ENCODE assay signal across 29 cellular contexts in the genomic region with DNA sequence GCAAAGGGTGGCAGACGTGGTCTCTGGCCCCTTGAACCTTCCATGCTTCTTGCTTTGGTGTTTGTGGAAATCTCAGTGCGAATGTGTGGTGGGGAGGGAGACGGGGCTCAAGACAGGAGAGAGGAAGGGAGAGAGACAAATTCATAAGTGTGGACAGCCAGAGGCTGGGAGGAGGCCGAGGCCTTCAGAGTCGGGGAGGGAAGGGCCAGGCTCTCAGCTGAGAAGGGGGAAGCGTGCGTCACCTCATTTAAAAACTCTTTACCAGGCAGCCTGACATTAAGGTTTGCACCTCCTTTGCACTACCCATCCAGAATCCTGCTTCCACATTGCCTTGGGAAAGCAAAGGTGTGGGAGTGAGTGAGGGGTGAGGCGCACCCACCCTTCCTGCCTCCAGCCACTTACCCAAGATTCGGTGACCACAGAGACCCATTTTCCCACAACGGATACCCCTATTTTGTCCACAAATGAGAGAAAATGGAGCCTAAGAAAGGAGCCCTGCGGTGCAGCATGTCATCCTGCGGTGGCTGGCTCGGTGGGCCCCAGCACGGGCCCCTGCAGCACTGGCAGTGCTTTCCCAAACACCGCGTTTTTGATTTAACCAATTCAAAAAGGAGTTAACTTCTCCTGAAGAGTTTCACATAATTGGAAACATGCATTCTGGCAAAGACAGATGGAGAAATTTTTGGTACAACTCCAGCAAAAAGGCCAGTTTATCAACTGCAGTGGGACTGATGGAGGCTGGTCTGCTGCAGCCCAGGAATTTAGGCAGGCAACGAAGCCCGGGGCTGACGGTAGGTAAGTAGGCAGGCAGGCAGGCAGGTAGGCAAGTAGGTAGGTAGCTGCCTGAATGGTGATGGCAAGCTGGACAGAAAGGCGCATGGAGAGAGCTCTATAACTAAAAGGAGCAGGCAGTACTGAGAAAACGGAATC.
DNase-seq lines count a peak whose midpoint lies in the region; ATAC-seq and TF ChIP-seq lines count a peak whose summit lies in the region.
"Had no signal": no experiment of that assay in that cellular context is flagged by ENCODE, and none has a peak within 500 bp of the region (broad histone marks: within the 10 kb centered on the region; RNA-seq: fewer than 3 reads in every experiment).

No MANE protein-coding gene starts in this region.

- H3K9ac ChIP-seq in adipocyte (ENCODE audit: low read length): peak overlapping the region; percentile 55
- H3K9ac ChIP-seq: parathyroid adenoma had no signal

- no peak overlapping the region for H3K27ac ChIP-seq in A673 (ENCODE audit: low read depth, low read length, poor library complexity, severe bottlenecking)
- H3K27ac ChIP-seq: dorsolateral prefrontal cortex, parathyroid adenoma, spleen had no signal

- no peak overlapping the region for H3K4me3 Mint-ChIP-seq in nephron progenitor cell
- H3K4me3 Mint-ChIP-seq: activated CD4-positive, alpha-beta memory T cell treated with anti-CD3 and anti-CD28 coated beads for 36 hours; CD8-positive, alpha-beta memory T cell; immature natural killer cell; naive thymus-derived CD4-positive, alpha-beta T cell had no signal

- H3K4me1 Mint-ChIP-seq in nephron progenitor cell: no peaks in the 10 kb centered on the region
- H3K4me1 Mint-ChIP-seq: CD8-positive, alpha-beta memory T cell; naive thymus-derived CD4-positive, alpha-beta T cell had no signal

- no peaks in the 10 kb centered on the region for H3K36me3 Mint-ChIP-seq in nephron progenitor cell (ENCODE audit: low read depth)
- H3K36me3 Mint-ChIP-seq: activated CD4-positive, alpha-beta memory T cell treated with anti-CD3 and anti-CD28 coated beads for 36 hours; activated naive CD4-positive, alpha-beta T cell treated with anti-CD3 and anti-CD28 coated beads, Interleukin-2, amount 50 U/mL, for 72 hours; CD8-positive, alpha-beta memory T cell; immature natural killer cell; naive thymus-derived CD4-positive, alpha-beta T cell had no signal

- TF ChIP-seq CTCF in A673 (conservative IDR thresholded peaks at IDR 0.05; ENCODE audit: low read depth, low read length) (no peak), fibroblast of mammary gland (conservative IDR thresholded peaks at IDR 0.05; ENCODE audit: control insufficient read depth, insufficient read depth, low read depth, low read length) (no peak), nephron progenitor cell (IDR thresholded peaks at IDR 0.05) (no peak)

- ATAC-seq in HG03139 (IDR thresholded peaks at IDR 0.05; ENCODE audit: unreplicated experiment) (no peak), GM19324 (IDR thresholded peaks at IDR 0.05; ENCODE audit: low FRiP score, unreplicated experiment) (no peak)
- ATAC-seq: activated naive CD4-positive, alpha-beta T cell treated with anti-CD3 and anti-CD28 coated beads, Interleukin-2, amount 50 U/mL, for 72 hours; HepG2; left lobe of liver; naive thymus-derived CD4-positive, alpha-beta T cell had no signal

- POLR2A ChIA-PET in A673 (lab: Charles Lee; ENCODE audit: low non-redundant PET): no interaction called here

- H3K9me3 ChIP-seq in A673 (ENCODE audit: low read depth, low read length, poor library complexity, severe bottlenecking) (no peaks in the 10 kb centered on the region), adipocyte (ENCODE audit: control insufficient read depth, low read length) (no peaks in the 10 kb centered on the region)
- H3K9me3 ChIP-seq: ascending aorta, BE2C had no signal

- peak overlapping the region; percentile 66 for H3K27ac Mint-ChIP-seq in nephron progenitor cell
- H3K27ac Mint-ChIP-seq: activated CD4-positive, alpha-beta memory T cell treated with anti-CD3 and anti-CD28 coated beads for 36 hours; activated naive CD4-positive, alpha-beta T cell treated with anti-CD3 and anti-CD28 coated beads, Interleukin-2, amount 50 U/mL, for 72 hours; CD8-positive, alpha-beta memory T cell; immature natural killer cell; naive thymus-derived CD4-positive, alpha-beta T cell had no signal

- no peaks in the 10 kb centered on the region for H3K36me3 ChIP-seq in A673 (ENCODE audit: insufficient read depth, low read length, poor library complexity, severe bottlenecking)
- no peaks in the 10 kb centered on the region for H3K36me3 ChIP-seq in adipocyte (ENCODE audit: control insufficient read depth, insufficient read depth, low read length, severe bottlenecking)
- H3K36me3 ChIP-seq: ascending aorta, BE2C, spleen had no signal

- intact Hi-C loops in A673 (cut with micrococcal nuclease; ENCODE audit: unreplicated experiment): no loop called here

- CTCF ChIA-PET in A673 (lab: Charles Lee): no interaction called here

- H3K4me3 ChIP-seq in A673 (ENCODE audit: low read depth, low read length, poor library complexity, severe bottlenecking) (no peak overlapping the region), adipocyte (ENCODE audit: low read length) (peak overlapping the region; percentile 20), fibroblast of mammary gland (ENCODE audit: control insufficient read depth, low read depth, low read length) (no peak overlapping the region)
- H3K4me3 ChIP-seq: ascending aorta, dorsolateral prefrontal cortex, spleen had no signal

- H3K27me3 Mint-ChIP-seq in nephron progenitor cell (ENCODE audit: low read depth, poor library complexity): peaks cover 9% of the 10 kb centered on the region
- H3K27me3 Mint-ChIP-seq: activated CD4-positive, alpha-beta memory T cell treated with anti-CD3 and anti-CD28 coated beads for 36 hours had no signal

- no TSS peak for BruUV-seq in A673 (replicated peaks; lab: Mats Ljungman, UMichigan)

- no peaks in the 10 kb centered on the region for H3K27me3 ChIP-seq in A673 (replicated peaks; ENCODE audit: insufficient read depth, low read depth, low read length, poor library complexity)
- H3K27me3 ChIP-seq in adipocyte (replicated peaks; ENCODE audit: control insufficient read depth, insufficient read depth, low read length): no peaks in the 10 kb centered on the region
- H3K27me3 ChIP-seq: ascending aorta, BE2C, spleen had no signal

- peaks cover 25% of the 10 kb centered on the region for H3K4me1 ChIP-seq in A673 (ENCODE audit: insufficient read depth, low read length, poor library complexity, severe bottlenecking)
- peaks cover 24% of the 10 kb centered on the region for H3K4me1 ChIP-seq in adipocyte (ENCODE audit: control insufficient read depth, insufficient read depth, low read length)
- H3K4me1 ChIP-seq: ascending aorta, BE2C, parathyroid adenoma, spleen had no signal

- DNase-seq in A673 (ENCODE audit: low spot score) (peak; percentile 44), adipocyte (ENCODE audit: low read depth) (peak; percentile 71), fibroblast of mammary gland (ENCODE audit: low read depth) (peak; percentile 67), nephron progenitor cell (no peak)
- no peak for DNase-seq in stimulated activated CD4-positive, alpha-beta T cell treated with anti-CD3 and anti-CD28 coated beads, Interleukin-4, amount 100 ng/mL, for 1 hour
- DNase-seq in stimulated activated CD4-positive, alpha-beta T cell treated with anti-CD3 and anti-CD28 coated beads, Interleukin-1b, Interleukin-23, amount 100 ng/mL, for 48 hours: no peak
- DNase-seq: activated CD4-positive, alpha-beta memory T cell treated with anti-CD3 and anti-CD28 coated beads for 36 hours; activated CD4-positive, CD25-positive, alpha-beta regulatory T cell treated with anti-CD3 and anti-CD28 coated beads, Interleukin-2, amount 50 U/mL, for 72 hours; activated CD8-positive, alpha-beta memory T cell treated with anti-CD3 and anti-CD28 coated beads, Interleukin-2, amount 50 U/mL, for 4 hours; BE2C; CD8-positive, alpha-beta memory T cell; central memory CD4-positive, alpha-beta T cell; DMS 273 treated with DMSO at 0.1 percent for 48 hours; dorsolateral prefrontal cortex; hypothalamus; immature natural killer cell; naive thymus-derived CD4-positive, alpha-beta T cell; NCI-H446 treated with DMSO at 0.1 percent for 48 hours; spleen; stimulated activated CD4-positive, alpha-beta T cell treated with anti-CD3 and anti-CD28 coated beads, Interleukin-2, amount 100 ng/mL, for 48 hours; substantia nigra; T-helper 2 cell had no signal

- H3K9me3 Mint-ChIP-seq in nephron progenitor cell: peaks cover 6% of the 10 kb centered on the region
- H3K9me3 Mint-ChIP-seq: immature natural killer cell had no signal

Comparison
In these comparisons a context has a peak if more than half of its experiments do, and no peak if none do; other contexts are left out.
1. DNase-seq: peak in A673 (single experiment), adipocyte (single experiment) and fibroblast of mammary gland (single experiment); none in nephron progenitor cell (single experiment), stimulated activated CD4-positive, alpha-beta T cell treated with anti-CD3 and anti-CD28 coated beads, Interleukin-4, amount 100 ng/mL, for 1 hour (single experiment) and stimulated activated CD4-positive, alpha-beta T cell treated with anti-CD3 and anti-CD28 coated beads, Interleukin-1b, Interleukin-23, amount 100 ng/mL, for 48 hours (single experiment).